ENCODE assay signal across 8 cellular contexts in the genomic region with DNA sequence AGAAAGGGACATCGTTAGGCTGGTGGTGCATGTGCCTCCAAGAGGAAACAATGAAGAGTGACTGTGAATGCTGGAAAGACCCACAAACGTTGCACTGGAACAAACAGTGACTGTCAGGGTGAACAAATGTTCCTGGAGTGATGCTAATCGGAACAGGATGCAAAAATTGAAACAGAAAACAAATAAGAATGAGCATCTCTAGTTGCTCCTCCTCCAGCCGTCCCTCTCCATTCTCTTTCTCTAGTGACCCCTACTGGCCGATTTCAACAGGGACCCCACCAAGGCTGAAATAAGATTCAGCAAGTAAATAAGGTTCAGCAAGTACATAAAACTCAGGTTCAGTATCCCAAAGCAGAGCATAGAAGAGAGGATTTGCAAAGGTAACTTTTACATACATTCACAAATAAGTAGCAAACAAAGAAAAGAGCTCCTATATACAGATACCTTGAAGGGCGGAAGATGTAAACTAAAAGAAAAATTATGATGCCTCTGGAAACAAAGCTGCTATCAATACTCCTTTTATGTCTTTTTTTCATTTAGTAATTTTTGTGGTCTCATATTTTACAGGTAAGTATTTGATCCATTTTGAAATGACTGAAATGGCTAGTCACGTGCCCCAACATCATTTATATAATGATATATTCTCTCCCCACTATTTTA.
DNase-seq lines count a peak whose midpoint lies in the region; ATAC-seq and TF ChIP-seq lines count a peak whose summit lies in the region.

No MANE protein-coding gene starts in this region.

- CTCF ChIA-PET in AG04450 (lab: Charles Lee) = interaction anchor here (0.6 to 2.2 kb wide), 11 partner anchors 9 to 952 kb away, joined by 3 to 12 read pairs (median 3); no protein-coding TSS in a partner anchor

- H3K4me1 Mint-ChIP-seq in activated naive CD8-positive, alpha-beta T cell treated with anti-CD3 and anti-CD28 coated beads, Interleukin-2, amount 50 U/mL, for 24 hours = no peaks in the 10 kb centered on the region

- H3K4me1 ChIP-seq in upper lobe of left lung = no peaks in the 10 kb centered on the region

- H3K9me3 ChIP-seq in AG04450 (ENCODE audit: control insufficient read depth, insufficient read depth, low read length) (no peaks in the 10 kb centered on the region), upper lobe of left lung (no peaks in the 10 kb centered on the region)

- peaks cover 3% of the 10 kb centered on the region for H3K27me3 Mint-ChIP-seq in activated naive CD8-positive, alpha-beta T cell treated with anti-CD3 and anti-CD28 coated beads, Interleukin-2, amount 50 U/mL, for 24 hours

- no peak for ATAC-seq in activated naive CD8-positive, alpha-beta T cell treated with anti-CD3 and anti-CD28 coated beads, Interleukin-2, amount 50 U/mL, for 24 hours
- peak in 1 of 2 donors; percentile 39 for ATAC-seq in upper lobe of left lung (ENCODE audit: low FRiP score in 2 of 2)
- no peak for ATAC-seq in GM18909 (IDR thresholded peaks at IDR 0.05; ENCODE audit: poor library complexity, unreplicated experiment)
- ATAC-seq in HG03442 (IDR thresholded peaks at IDR 0.05; ENCODE audit: unreplicated experiment) = no peak

- no peaks in the 10 kb centered on the region for H3K36me3 ChIP-seq in upper lobe of left lung

- H3K27ac ChIP-seq in AG04450 (ENCODE audit: low read depth, low read length) = no peak overlapping the region
- no peak overlapping the region for H3K27ac ChIP-seq in upper lobe of left lung

- TF ChIP-seq POLR2A in upper lobe of left lung (IDR thresholded peaks at IDR 0.05) = no peak

- H3K4me3 Mint-ChIP-seq in activated naive CD8-positive, alpha-beta T cell treated with anti-CD3 and anti-CD28 coated beads, Interleukin-2, amount 50 U/mL, for 24 hours = no peak overlapping the region

- TF ChIP-seq CTCF in AG04450 (IDR thresholded peaks at IDR 0.05; ENCODE audit: low read depth, low read length) (peak; percentile 67), upper lobe of left lung (IDR thresholded peaks at IDR 0.05) (peak; percentile 11 to 51 (median 42))

- DNase-seq in AG04450 (ENCODE audit: low read depth, low spot score) (no peak), GM03348 (ENCODE audit: low spot score) (peak; percentile 65), M059J (ENCODE audit: low read depth) (peak; percentile 56), iris pigment epithelial cell (ENCODE audit: low read depth) (peak; percentile 68), upper lobe of left lung (peak in 1 of 2 donors; percentile 33)
- peak; percentile 17 for DNase-seq in activated naive CD8-positive, alpha-beta T cell treated with anti-CD3 and anti-CD28 coated beads, Interleukin-2, amount 50 U/mL, for 24 hours

- no peak overlapping the region for H3K4me3 ChIP-seq in AG04450 (ENCODE audit: low read depth, low read length)
- no peak overlapping the region for H3K4me3 ChIP-seq in upper lobe of left lung

- no peak overlapping the region for H3K27ac Mint-ChIP-seq in activated naive CD8-positive, alpha-beta T cell treated with anti-CD3 and anti-CD28 coated beads, Interleukin-2, amount 50 U/mL, for 24 hours

- H3K36me3 Mint-ChIP-seq in activated naive CD8-positive, alpha-beta T cell treated with anti-CD3 and anti-CD28 coated beads, Interleukin-2, amount 50 U/mL, for 24 hours (ENCODE audit: low read depth) = no peaks in the 10 kb centered on the region

- no peaks in the 10 kb centered on the region for H3K9me3 Mint-ChIP-seq in activated naive CD8-positive, alpha-beta T cell treated with anti-CD3 and anti-CD28 coated beads, Interleukin-2, amount 50 U/mL, for 24 hours

- peak in 1 of 4 donors; percentile 15 for TF ChIP-seq EP300 in upper lobe of left lung (IDR thresholded peaks at IDR 0.05)

- H3K27me3 ChIP-seq in AG04450 (ENCODE audit: control insufficient read depth, insufficient read depth, low read length) (no peaks in the 10 kb centered on the region), upper lobe of left lung (no peaks in the 10 kb centered on the region)

- WGBS in upper lobe of left lung, 2 donors = 42 to 51% methylated on average over 7 of the region's 7 CpGs

- POLR2A ChIA-PET in AG04450 (lab: Yijun Ruan, JAX) = no interaction called here
